In the genomic region with DNA sequence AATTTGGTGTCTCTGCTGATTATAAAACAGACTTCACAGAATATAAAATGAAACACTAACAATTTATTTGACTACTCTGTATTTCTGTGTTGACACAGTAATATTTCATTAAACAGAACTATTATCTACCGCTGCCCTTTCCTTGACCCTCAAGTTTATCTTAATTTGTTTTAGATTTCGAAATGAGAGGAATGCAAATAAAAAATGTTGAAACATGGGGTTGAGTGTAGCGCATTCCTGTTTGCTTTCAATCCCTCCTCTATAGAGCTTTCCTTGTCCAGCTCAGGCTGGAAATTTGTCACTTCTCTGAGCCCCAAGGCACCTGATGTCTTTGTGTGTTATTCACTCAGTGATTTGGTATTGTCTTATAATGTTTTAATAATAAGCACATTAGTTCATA, we compare ENCODE assay signal across 1 cellular context.
TF ChIP-seq lines count a peak whose summit lies in the region.

No MANE protein-coding gene starts in this region.

TF ChIP-seq in HepG2, 621 proteins besides CTCF, POLR2A, EP300 and RAD21 (continued from another document and continues in another):
- TF ChIP-seq, protein P1, sequence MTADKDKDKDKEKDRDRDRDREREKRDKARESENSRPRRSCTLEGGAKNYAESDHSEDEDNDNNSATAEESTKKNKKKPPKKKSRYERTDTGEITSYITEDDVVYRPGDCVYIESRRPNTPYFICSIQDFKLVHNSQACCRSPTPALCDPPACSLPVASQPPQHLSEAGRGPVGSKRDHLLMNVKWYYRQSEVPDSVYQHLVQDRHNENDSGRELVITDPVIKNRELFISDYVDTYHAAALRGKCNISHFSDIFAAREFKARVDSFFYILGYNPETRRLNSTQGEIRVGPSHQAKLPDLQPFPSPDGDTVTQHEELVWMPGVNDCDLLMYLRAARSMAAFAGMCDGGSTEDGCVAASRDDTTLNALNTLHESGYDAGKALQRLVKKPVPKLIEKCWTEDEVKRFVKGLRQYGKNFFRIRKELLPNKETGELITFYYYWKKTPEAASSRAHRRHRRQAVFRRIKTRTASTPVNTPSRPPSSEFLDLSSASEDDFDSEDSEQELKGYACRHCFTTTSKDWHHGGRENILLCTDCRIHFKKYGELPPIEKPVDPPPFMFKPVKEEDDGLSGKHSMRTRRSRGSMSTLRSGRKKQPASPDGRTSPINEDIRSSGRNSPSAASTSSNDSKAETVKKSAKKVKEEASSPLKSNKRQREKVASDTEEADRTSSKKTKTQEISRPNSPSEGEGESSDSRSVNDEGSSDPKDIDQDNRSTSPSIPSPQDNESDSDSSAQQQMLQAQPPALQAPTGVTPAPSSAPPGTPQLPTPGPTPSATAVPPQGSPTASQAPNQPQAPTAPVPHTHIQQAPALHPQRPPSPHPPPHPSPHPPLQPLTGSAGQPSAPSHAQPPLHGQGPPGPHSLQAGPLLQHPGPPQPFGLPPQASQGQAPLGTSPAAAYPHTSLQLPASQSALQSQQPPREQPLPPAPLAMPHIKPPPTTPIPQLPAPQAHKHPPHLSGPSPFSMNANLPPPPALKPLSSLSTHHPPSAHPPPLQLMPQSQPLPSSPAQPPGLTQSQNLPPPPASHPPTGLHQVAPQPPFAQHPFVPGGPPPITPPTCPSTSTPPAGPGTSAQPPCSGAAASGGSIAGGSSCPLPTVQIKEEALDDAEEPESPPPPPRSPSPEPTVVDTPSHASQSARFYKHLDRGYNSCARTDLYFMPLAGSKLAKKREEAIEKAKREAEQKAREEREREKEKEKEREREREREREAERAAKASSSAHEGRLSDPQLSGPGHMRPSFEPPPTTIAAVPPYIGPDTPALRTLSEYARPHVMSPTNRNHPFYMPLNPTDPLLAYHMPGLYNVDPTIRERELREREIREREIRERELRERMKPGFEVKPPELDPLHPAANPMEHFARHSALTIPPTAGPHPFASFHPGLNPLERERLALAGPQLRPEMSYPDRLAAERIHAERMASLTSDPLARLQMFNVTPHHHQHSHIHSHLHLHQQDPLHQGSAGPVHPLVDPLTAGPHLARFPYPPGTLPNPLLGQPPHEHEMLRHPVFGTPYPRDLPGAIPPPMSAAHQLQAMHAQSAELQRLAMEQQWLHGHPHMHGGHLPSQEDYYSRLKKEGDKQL (CRISPR knock-in tag; IDR thresholded peaks at IDR 0.05; ENCODE audit: low read depth) = peak; percentile 100
- TF ChIP-seq, protein P2, sequence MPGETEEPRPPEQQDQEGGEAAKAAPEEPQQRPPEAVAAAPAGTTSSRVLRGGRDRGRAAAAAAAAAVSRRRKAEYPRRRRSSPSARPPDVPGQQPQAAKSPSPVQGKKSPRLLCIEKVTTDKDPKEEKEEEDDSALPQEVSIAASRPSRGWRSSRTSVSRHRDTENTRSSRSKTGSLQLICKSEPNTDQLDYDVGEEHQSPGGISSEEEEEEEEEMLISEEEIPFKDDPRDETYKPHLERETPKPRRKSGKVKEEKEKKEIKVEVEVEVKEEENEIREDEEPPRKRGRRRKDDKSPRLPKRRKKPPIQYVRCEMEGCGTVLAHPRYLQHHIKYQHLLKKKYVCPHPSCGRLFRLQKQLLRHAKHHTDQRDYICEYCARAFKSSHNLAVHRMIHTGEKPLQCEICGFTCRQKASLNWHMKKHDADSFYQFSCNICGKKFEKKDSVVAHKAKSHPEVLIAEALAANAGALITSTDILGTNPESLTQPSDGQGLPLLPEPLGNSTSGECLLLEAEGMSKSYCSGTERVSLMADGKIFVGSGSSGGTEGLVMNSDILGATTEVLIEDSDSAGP (CRISPR knock-in tag; IDR thresholded peaks at IDR 0.05; ENCODE audit: borderline replicate concordance) = no peak
- TF ChIP-seq ZNF616 (CRISPR knock-in tag; IDR thresholded peaks at IDR 0.05; ENCODE audit: low read depth) (no peak), KLF6 (CRISPR knock-in tag; IDR thresholded peaks at IDR 0.05) (0 out of 2 replicates have a peak, but pooled peaks have one; percentile 42), SOX6 (IDR thresholded peaks at IDR 0.05) (no peak), SOX6 (CRISPR knock-in tag; IDR thresholded peaks at IDR 0.05) (peak; percentile 99), EEA1 (CRISPR knock-in tag; IDR thresholded peaks at IDR 0.05; ENCODE audit: borderline replicate concordance) (no peak), TEAD3 (CRISPR knock-in tag; optimal IDR thresholded peaks at IDR 0.05; ENCODE audit: borderline replicate concordance) (peak; percentile 95), NR2F2 (IDR thresholded peaks at IDR 0.05; ENCODE audit: borderline replicate concordance, low read depth) (peak; percentile 100), DPF2 (CRISPR knock-in tag; IDR thresholded peaks at IDR 0.05; ENCODE audit: borderline replicate concordance, low read depth) (peak; percentile 73; the same call in 1 of the 2 replicates), KMT2B (CRISPR knock-in tag; IDR thresholded peaks at IDR 0.05) (peak; percentile 62; the same call in 1 of the 2 replicates), KLF12 (CRISPR knock-in tag; IDR thresholded peaks at IDR 0.05; ENCODE audit: borderline replicate concordance) (0 out of 2 replicates have a peak, but pooled peaks have one; percentile 25), ZNF136 (CRISPR knock-in tag; IDR thresholded peaks at IDR 0.05; ENCODE audit: low read depth) (no peak), EHMT2 (IDR thresholded peaks at IDR 0.05; ENCODE audit: borderline replicate concordance, low read depth, low read length) (no peak), ZEB1 (IDR thresholded peaks at IDR 0.05; ENCODE audit: insufficient replicate concordance, low read depth) (no peak), ZSCAN9 (CRISPR knock-in tag; IDR thresholded peaks at IDR 0.05; ENCODE audit: borderline replicate concordance) (peak; percentile 82; the same call in 1 of the 2 replicates), ZNF674 (CRISPR knock-in tag; IDR thresholded peaks at IDR 0.05; ENCODE audit: low read depth) (no peak), ZNF678 (CRISPR knock-in tag; IDR thresholded peaks at IDR 0.05) (no peak), PHF20 (CRISPR knock-in tag; IDR thresholded peaks at IDR 0.05) (no peak), WIZ (CRISPR knock-in tag; IDR thresholded peaks at IDR 0.05) (no peak), CCAR2 (optimal IDR thresholded peaks at IDR 0.05; ENCODE audit: low read depth, low read length) (no peak), CENPT (CRISPR knock-in tag; IDR thresholded peaks at IDR 0.05; ENCODE audit: low read depth) (no peak), NAIF1 (CRISPR knock-in tag; IDR thresholded peaks at IDR 0.05; ENCODE audit: borderline replicate concordance) (no peak), ZNF460 (CRISPR knock-in tag; IDR thresholded peaks at IDR 0.05; ENCODE audit: borderline replicate concordance) (no peak), TBX2 (CRISPR knock-in tag; IDR thresholded peaks at IDR 0.05; ENCODE audit: borderline replicate concordance) (peak; percentile 90), ZNF235 (CRISPR knock-in tag; IDR thresholded peaks at IDR 0.05; ENCODE audit: borderline replicate concordance) (no peak), NR3C1 (CRISPR knock-in tag; IDR thresholded peaks at IDR 0.05) (no peak), FOXK2 (IDR thresholded peaks at IDR 0.05) (no peak), ZNF232 (CRISPR knock-in tag; IDR thresholded peaks at IDR 0.05; ENCODE audit: borderline replicate concordance) (no peak), ZNF768 (CRISPR knock-in tag; IDR thresholded peaks at IDR 0.05) (no peak)
- TF ChIP-seq, protein P3, sequence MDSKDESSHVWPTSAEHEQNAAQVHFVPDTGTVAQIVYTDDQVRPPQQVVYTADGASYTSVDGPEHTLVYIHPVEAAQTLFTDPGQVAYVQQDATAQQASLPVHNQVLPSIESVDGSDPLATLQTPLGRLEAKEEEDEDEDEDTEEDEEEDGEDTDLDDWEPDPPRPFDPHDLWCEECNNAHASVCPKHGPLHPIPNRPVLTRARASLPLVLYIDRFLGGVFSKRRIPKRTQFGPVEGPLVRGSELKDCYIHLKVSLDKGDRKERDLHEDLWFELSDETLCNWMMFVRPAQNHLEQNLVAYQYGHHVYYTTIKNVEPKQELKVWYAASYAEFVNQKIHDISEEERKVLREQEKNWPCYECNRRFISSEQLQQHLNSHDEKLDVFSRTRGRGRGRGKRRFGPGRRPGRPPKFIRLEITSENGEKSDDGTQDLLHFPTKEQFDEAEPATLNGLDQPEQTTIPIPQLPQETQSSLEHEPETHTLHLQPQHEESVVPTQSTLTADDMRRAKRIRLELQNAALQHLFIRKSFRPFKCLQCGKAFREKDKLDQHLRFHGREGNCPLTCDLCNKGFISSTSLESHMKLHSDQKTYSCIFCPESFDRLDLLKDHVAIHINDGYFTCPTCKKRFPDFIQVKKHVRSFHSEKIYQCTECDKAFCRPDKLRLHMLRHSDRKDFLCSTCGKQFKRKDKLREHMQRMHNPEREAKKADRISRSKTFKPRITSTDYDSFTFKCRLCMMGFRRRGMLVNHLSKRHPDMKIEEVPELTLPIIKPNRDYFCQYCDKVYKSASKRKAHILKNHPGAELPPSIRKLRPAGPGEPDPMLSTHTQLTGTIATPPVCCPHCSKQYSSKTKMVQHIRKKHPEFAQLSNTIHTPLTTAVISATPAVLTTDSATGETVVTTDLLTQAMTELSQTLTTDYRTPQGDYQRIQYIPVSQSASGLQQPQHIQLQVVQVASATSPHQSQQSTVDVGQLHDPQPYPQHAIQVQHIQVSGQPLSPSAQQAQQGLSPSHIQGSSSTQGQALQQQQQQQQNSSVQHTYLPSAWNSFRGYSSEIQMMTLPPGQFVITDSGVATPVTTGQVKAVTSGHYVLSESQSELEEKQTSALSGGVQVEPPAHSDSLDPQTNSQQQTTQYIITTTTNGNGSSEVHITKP (CRISPR knock-in tag; IDR thresholded peaks at IDR 0.05; ENCODE audit: low read depth) = no peak
- TF ChIP-seq, protein P4, sequence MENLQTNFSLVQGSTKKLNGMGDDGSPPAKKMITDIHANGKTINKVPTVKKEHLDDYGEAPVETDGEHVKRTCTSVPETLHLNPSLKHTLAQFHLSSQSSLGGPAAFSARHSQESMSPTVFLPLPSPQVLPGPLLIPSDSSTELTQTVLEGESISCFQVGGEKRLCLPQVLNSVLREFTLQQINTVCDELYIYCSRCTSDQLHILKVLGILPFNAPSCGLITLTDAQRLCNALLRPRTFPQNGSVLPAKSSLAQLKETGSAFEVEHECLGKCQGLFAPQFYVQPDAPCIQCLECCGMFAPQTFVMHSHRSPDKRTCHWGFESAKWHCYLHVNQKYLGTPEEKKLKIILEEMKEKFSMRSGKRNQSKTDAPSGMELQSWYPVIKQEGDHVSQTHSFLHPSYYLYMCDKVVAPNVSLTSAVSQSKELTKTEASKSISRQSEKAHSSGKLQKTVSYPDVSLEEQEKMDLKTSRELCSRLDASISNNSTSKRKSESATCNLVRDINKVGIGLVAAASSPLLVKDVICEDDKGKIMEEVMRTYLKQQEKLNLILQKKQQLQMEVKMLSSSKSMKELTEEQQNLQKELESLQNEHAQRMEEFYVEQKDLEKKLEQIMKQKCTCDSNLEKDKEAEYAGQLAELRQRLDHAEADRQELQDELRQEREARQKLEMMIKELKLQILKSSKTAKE (CRISPR knock-in tag; IDR thresholded peaks at IDR 0.05; ENCODE audit: borderline replicate concordance) = no peak
- TF ChIP-seq, protein P5, sequence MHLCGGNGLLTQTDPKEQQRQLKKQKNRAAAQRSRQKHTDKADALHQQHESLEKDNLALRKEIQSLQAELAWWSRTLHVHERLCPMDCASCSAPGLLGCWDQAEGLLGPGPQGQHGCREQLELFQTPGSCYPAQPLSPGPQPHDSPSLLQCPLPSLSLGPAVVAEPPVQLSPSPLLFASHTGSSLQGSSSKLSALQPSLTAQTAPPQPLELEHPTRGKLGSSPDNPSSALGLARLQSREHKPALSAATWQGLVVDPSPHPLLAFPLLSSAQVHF (CRISPR knock-in tag; IDR thresholded peaks at IDR 0.05) = no peak
- TF ChIP-seq, protein P6, sequence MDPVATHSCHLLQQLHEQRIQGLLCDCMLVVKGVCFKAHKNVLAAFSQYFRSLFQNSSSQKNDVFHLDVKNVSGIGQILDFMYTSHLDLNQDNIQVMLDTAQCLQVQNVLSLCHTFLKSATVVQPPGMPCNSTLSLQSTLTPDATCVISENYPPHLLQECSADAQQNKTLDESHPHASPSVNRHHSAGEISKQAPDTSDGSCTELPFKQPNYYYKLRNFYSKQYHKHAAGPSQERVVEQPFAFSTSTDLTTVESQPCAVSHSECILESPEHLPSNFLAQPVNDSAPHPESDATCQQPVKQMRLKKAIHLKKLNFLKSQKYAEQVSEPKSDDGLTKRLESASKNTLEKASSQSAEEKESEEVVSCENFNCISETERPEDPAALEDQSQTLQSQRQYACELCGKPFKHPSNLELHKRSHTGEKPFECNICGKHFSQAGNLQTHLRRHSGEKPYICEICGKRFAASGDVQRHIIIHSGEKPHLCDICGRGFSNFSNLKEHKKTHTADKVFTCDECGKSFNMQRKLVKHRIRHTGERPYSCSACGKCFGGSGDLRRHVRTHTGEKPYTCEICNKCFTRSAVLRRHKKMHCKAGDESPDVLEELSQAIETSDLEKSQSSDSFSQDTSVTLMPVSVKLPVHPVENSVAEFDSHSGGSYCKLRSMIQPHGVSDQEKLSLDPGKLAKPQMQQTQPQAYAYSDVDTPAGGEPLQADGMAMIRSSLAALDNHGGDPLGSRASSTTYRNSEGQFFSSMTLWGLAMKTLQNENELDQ (CRISPR knock-in tag; IDR thresholded peaks at IDR 0.05; ENCODE audit: borderline replicate concordance) = no peak
- TF ChIP-seq, protein P7, sequence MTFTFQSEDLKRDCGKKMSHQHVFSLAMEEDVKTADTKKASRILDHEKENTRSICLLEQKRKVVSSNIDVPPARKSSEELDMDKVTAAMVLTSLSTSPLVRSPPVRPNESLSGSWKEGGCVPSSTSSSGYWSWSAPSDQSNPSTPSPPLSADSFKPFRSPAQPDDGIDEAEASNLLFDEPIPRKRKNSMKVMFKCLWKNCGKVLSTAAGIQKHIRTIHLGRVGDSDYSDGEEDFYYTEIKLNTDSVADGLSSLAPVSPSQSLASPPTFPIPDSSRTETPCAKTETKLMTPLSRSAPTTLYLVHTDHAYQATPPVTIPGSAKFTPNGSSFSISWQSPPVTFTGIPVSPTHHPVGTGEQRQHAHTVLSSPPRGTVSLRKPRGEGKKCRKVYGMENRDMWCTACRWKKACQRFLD (CRISPR knock-in tag; IDR thresholded peaks at IDR 0.05; ENCODE audit: borderline replicate concordance) = no peak
- TF ChIP-seq, protein P8, sequence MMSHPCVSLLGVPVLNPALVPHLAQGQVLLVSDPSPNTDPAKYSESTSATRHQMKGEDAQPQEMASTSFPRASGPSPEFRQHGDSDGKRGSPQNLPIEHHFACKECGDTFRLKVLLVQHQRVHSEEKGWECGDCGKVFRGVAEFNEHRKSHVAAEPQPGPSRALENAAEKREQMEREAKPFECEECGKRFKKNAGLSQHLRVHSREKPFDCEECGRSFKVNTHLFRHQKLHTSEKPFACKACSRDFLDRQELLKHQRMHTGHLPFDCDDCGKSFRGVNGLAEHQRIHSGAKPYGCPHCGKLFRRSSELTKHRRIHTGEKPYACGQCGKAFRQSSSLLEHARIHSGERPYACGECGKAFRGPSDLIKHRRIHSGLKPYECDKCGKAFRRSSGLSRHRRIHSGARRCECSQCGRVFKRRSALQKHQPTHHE (CRISPR knock-in tag; IDR thresholded peaks at IDR 0.05; ENCODE audit: borderline replicate concordance) = no peak
- TF ChIP-seq, protein P9, sequence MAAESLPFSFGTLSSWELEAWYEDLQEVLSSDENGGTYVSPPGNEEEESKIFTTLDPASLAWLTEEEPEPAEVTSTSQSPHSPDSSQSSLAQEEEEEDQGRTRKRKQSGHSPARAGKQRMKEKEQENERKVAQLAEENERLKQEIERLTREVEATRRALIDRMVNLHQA (CRISPR knock-in tag; IDR thresholded peaks at IDR 0.05) = no peak; the same call in 1 of the 2 replicates
- TF ChIP-seq, protein P10, sequence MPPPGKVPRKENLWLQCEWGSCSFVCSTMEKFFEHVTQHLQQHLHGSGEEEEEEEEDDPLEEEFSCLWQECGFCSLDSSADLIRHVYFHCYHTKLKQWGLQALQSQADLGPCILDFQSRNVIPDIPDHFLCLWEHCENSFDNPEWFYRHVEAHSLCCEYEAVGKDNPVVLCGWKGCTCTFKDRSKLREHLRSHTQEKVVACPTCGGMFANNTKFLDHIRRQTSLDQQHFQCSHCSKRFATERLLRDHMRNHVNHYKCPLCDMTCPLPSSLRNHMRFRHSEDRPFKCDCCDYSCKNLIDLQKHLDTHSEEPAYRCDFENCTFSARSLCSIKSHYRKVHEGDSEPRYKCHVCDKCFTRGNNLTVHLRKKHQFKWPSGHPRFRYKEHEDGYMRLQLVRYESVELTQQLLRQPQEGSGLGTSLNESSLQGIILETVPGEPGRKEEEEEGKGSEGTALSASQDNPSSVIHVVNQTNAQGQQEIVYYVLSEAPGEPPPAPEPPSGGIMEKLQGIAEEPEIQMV (CRISPR knock-in tag; IDR thresholded peaks at IDR 0.05; ENCODE audit: low read depth) = no peak
